ENCODE assay signal across 19 cellular contexts in genomic region chr6:8069887-8070286, GRCh38. TPM values are rescaled to one million over a fixed set of nuclear protein-coding genes. Genes with fewer than 3 reads are reported as not detected.
DNase-seq lines count a peak whose midpoint lies in the region; ATAC-seq and TF ChIP-seq lines count a peak whose summit lies in the region.
"Had no signal": no experiment of that assay in that cellular context is flagged by ENCODE, and none has a peak within 500 bp of the region (broad histone marks: within the 10 kb centered on the region; RNA-seq: fewer than 3 reads in every experiment).

No MANE protein-coding gene starts in this region.

- no peak for ATAC-seq in SK-N-SH treated with all-trans-retinoic acid at 6 μM for 48 hours
- no peak for ATAC-seq in thoracic aorta (ENCODE audit: insufficient number of reproducible peaks, low FRiP score, low read depth)
- ATAC-seq: CD8-positive, alpha-beta T cell; GM23338; HCT116 had no signal

- in situ Hi-C loops in GM13977 (cut with MboI; ENCODE audit: low pct_unique_long_range_greater_than_20kb, low sequenced_read_pairs, unreplicated experiment), result no loop called here

- peak overlapping the region; percentile 51 for H3K27ac Mint-ChIP-seq in mesothelial cell of epicardium
- H3K27ac Mint-ChIP-seq: B cell; CD4-positive, CD25-positive, alpha-beta regulatory T cell; CD8-positive, alpha-beta T cell; GM23338; H9; HFFc6 had no signal

- TF ChIP-seq RAD21 in SK-N-SH (IDR thresholded peaks at IDR 0.05; ENCODE audit: low read length), result no peak

- H3K9ac ChIP-seq in SK-N-SH, result no peak overlapping the region
- H3K9ac ChIP-seq: BLaER1 had no signal

- H4K20me1 ChIP-seq in SK-N-SH (ENCODE audit: insufficient read depth), result no peaks in the 10 kb centered on the region
- H4K20me1 ChIP-seq: BLaER1 had no signal

- CTCF ChIA-PET in SK-N-SH (lab: Yijun Ruan, JAX), result no interaction called here

- H3K36me3 ChIP-seq in SK-N-SH (replicated peaks in 1 of 2; ENCODE audit: control insufficient read depth in 1 of 2, insufficient read depth in 2 of 2, low read length in 1 of 2) (no peaks in the 10 kb centered on the region), thoracic aorta (no peaks in the 10 kb centered on the region)
- H3K36me3 ChIP-seq: BLaER1 had no signal

- TF ChIP-seq EP300 in SK-N-SH (IDR thresholded peaks at IDR 0.05; ENCODE audit: borderline replicate concordance in 1 of 2, low read depth in 1 of 2, low read length in 1 of 2), result no peak

- no peak overlapping the region for H3K4me3 Mint-ChIP-seq in mesothelial cell of epicardium
- H3K4me3 Mint-ChIP-seq: B cell; CD4-positive, CD25-positive, alpha-beta regulatory T cell; CD8-positive, alpha-beta T cell; GM23338; H9; HFFc6 had no signal

- H3K4me2 ChIP-seq in SK-N-SH, result no peak overlapping the region
- H3K4me2 ChIP-seq: BLaER1, GM23338 had no signal

- H3K36me3 Mint-ChIP-seq in mesothelial cell of epicardium, result no peaks in the 10 kb centered on the region
- H3K36me3 Mint-ChIP-seq: CD4-positive, CD25-positive, alpha-beta regulatory T cell; CD8-positive, alpha-beta T cell had no signal

- no peaks in the 10 kb centered on the region for H3K9me2 ChIP-seq in SK-N-SH

- no peak overlapping the region for H3K27ac ChIP-seq in SK-N-SH (ENCODE audit: low read depth in 2 of 2, low read length in 1 of 2)
- H3K27ac ChIP-seq in thoracic aorta, result peak overlapping the region; percentile 47 to 71
- H3K27ac ChIP-seq: 22Rv1, BLaER1, C4-2B had no signal

- POLR2A ChIA-PET in SK-N-SH (lab: Yijun Ruan, JAX), result no interaction called here

- no peaks in the 10 kb centered on the region for H3F3A ChIP-seq in SK-N-SH (replicated peaks; ENCODE audit: insufficient read depth)

- no peaks in the 10 kb centered on the region for H3K79me2 ChIP-seq in SK-N-SH (ENCODE audit: insufficient read depth)

- 40% methylated on average over 1 of the region's 1 CpG for WGBS in SK-N-SH (ENCODE audit: low lambda C conversion rate)

- H3K27me3 Mint-ChIP-seq in mesothelial cell of epicardium (ENCODE audit: low read depth), result no peaks in the 10 kb centered on the region
- H3K27me3 Mint-ChIP-seq: B cell; CD4-positive, CD25-positive, alpha-beta regulatory T cell had no signal

- TF ChIP-seq CTCF in SK-N-SH (IDR thresholded peaks at IDR 0.05) (no peak), mesothelial cell of epicardium (IDR thresholded peaks at IDR 0.05; ENCODE audit: unreplicated experiment) (no peak), thoracic aorta (IDR thresholded peaks at IDR 0.05) (no peak), GM13977 (IDR thresholded peaks at IDR 0.05; ENCODE audit: extremely low read depth, insufficient read depth, missing control alignments) (no peak)

- peaks cover 28% of the 10 kb centered on the region for H3K4me1 Mint-ChIP-seq in mesothelial cell of epicardium

- H3K4me1 ChIP-seq in SK-N-SH (ENCODE audit: control insufficient read depth in 1 of 2, insufficient read depth in 2 of 2, low read depth in 1 of 2, low read length in 1 of 2), result 0 out of 4 replicates have a peak, but pooled peaks cover 0 to 4% of the 10 kb centered on the region in 2 experiments
- peaks cover 12 to 25% of the 10 kb centered on the region in 2 donors for H3K4me1 ChIP-seq in thoracic aorta (ENCODE audit: control insufficient read depth in 1 of 2, low read depth in 2 of 2)

- H3K4me3 ChIP-seq in SK-N-SH (ENCODE audit: low read depth in 2 of 2, low read length in 1 of 2) (no peak overlapping the region), thoracic aorta (no peak overlapping the region)
- H3K4me3 ChIP-seq: BLaER1, GM23338 had no signal

- H3K9me3 ChIP-seq in SK-N-SH (no peaks in the 10 kb centered on the region), thoracic aorta (no peaks in the 10 kb centered on the region)
- H3K9me3 ChIP-seq: BLaER1, Caco-2 had no signal

- no peaks in the 10 kb centered on the region for H3K9me3 Mint-ChIP-seq in mesothelial cell of epicardium
- H3K9me3 Mint-ChIP-seq: CD8-positive, alpha-beta T cell; GM23338; H9; HFFc6 had no signal

- DNase-seq in SK-N-SH (no peak), mesothelial cell of epicardium (ENCODE audit: low spot score in 2 of 2, unreplicated experiment in 2 of 2) (no peak), thoracic aorta (ENCODE audit: low spot score) (no peak), GM13977 (ENCODE audit: low spot score) (no peak), NCI-H2171 (lab: John Stamatoyannopoulos, UW) (no peak)
- DNase-seq: Caco-2; CD4-positive, CD25-positive, alpha-beta regulatory T cell; CD8-positive, alpha-beta T cell; DMS153; DND-41; H9; HFFc6 had no signal

- H2AFZ ChIP-seq in SK-N-SH (ENCODE audit: low read depth), result no peak overlapping the region
- H2AFZ ChIP-seq: GM23338 had no signal

- no peaks in the 10 kb centered on the region for H3K27me3 ChIP-seq in SK-N-SH (ENCODE audit: insufficient read depth)
- H3K27me3 ChIP-seq in thoracic aorta (replicated peaks; ENCODE audit: insufficient read depth), result no peaks in the 10 kb centered on the region
- H3K27me3 ChIP-seq: BLaER1 had no signal

TF ChIP-seq in SK-N-SH treated with all-trans-retinoic acid at 6 μM for 48 hours, 23 proteins besides CTCF, POLR2A, EP300 and RAD21:
- no peak for TF ChIP-seq SNAI2 (CRISPR knock-in tag; IDR thresholded peaks at IDR 0.05)
- TF ChIP-seq ISL1 (CRISPR knock-in tag; IDR thresholded peaks at IDR 0.05), result peak; percentile 85
- TF ChIP-seq ESRRG (CRISPR knock-in tag; IDR thresholded peaks at IDR 0.05), result no peak
- peak; percentile 62; the same call in 1 of the 2 replicates for TF ChIP-seq GLIS3 (CRISPR knock-in tag; IDR thresholded peaks at IDR 0.05)
- TF ChIP-seq PATZ1 (CRISPR knock-in tag; IDR thresholded peaks at IDR 0.05; ENCODE audit: borderline replicate concordance), result no peak

TF ChIP-seq in SK-N-SH, 30 proteins besides CTCF, POLR2A, EP300 and RAD21:
- TF ChIP-seq USF2 (IDR thresholded peaks at IDR 0.05; ENCODE audit: borderline replicate concordance, low read depth, low read length) (no peak), POLR2AphosphoS5 (IDR thresholded peaks at IDR 0.05; ENCODE audit: low read depth, low read length) (no peak), NFIC (IDR thresholded peaks at IDR 0.05; ENCODE audit: borderline replicate concordance) (no peak)
TF ChIP-seq in SK-N-SH: peak in this region for 0.

RNA-seq across cellular contexts. Expression of gene BLOC1S5, which starts 5.7 kb away (rescaled TPM):
- 4.2 and 4.4 TPM in 2 replicates for polyA plus RNA-seq in SK-N-SH (2012; rRNA removed)
- polyA plus RNA-seq in SK-N-SH (2012; cell fraction: cytosol; rRNA removed), result 6.4 and 6.6 TPM in 2 replicates
- 0.68 and 1.5 TPM in 2 replicates for polyA plus RNA-seq in SK-N-SH (2012; cell fraction: nucleus; rRNA removed)
- total RNA-seq in mesothelial cell of epicardium (16.5 to 20.9 TPM (median 19.7 TPM) in 3 replicates), thoracic aorta (10 to 100 TPM in 1 of 2 donors, 1 to 10 TPM in 1; 9.1 to 12.6 TPM)

RNA-seq across cellular contexts. Expression of gene EEF1E1, which starts 32.5 kb away (rescaled TPM):
- 60.8 and 67.1 TPM in 2 replicates for polyA plus RNA-seq in SK-N-SH (2012; rRNA removed)
- 72.8 and 96.1 TPM in 2 replicates for polyA plus RNA-seq in SK-N-SH (2012; cell fraction: cytosol; rRNA removed)
- polyA plus RNA-seq in SK-N-SH (2012; cell fraction: nucleus; rRNA removed), result 17.3 and 28.8 TPM in 2 replicates
- total RNA-seq in mesothelial cell of epicardium (31.1 to 34.0 TPM (median 32.4 TPM) in 3 replicates), thoracic aorta (10 to 100 TPM; 26.8 to 52.8 TPM)

Comparison
In these comparisons a context has a peak if more than half of its experiments do, and no peak if none do; other contexts are left out.
1. H3K27ac ChIP-seq: peak in thoracic aorta (2 of 2); none in SK-N-SH (0 of 2).